ENCODE assay signal across 1 cellular context in genomic region chr2:42463570-42463969, GRCh38.
TF ChIP-seq lines count a peak whose summit lies in the region.

No MANE protein-coding gene starts in this region.

TF ChIP-seq in HepG2, 621 proteins besides CTCF, POLR2A, EP300 and RAD21 (continued from another document):
- no peak for TF ChIP-seq RNF2 (conservative IDR thresholded peaks at IDR 0.05; ENCODE audit: low read depth)
- no peak for TF ChIP-seq KIAA2018 (CRISPR knock-in tag; IDR thresholded peaks at IDR 0.05; ENCODE audit: borderline replicate concordance)
- TF ChIP-seq ZC3H4 (CRISPR knock-in tag; IDR thresholded peaks at IDR 0.05; ENCODE audit: borderline replicate concordance), result no peak
- TF ChIP-seq TCF7 (IDR thresholded peaks at IDR 0.05; ENCODE audit: low read depth), result no peak
